ENCODE assay signal across 1 cellular context in genomic region chr22:47678667-47679287, GRCh38.
TF ChIP-seq lines count a peak whose summit lies in the region.

No MANE protein-coding gene starts in this region.

TF ChIP-seq in WTC11, 78 proteins besides CTCF, POLR2A, EP300 and RAD21 (continued from another document):
- TF ChIP-seq ZNF425 (CRISPR knock-in tag; conservative IDR thresholded peaks at IDR 0.05), result no peak
- TF ChIP-seq ATF6 (CRISPR knock-in tag; IDR thresholded peaks at IDR 0.05), result no peak
- TF ChIP-seq ZNF532 (CRISPR knock-in tag; IDR thresholded peaks at IDR 0.05; ENCODE audit: borderline replicate concordance), result no peak
- no peak for TF ChIP-seq NFATC4 (CRISPR knock-in tag; IDR thresholded peaks at IDR 0.05)
- TF ChIP-seq RORB (CRISPR knock-in tag; IDR thresholded peaks at IDR 0.05), result no peak
- TF ChIP-seq ZNF219 (CRISPR knock-in tag; IDR thresholded peaks at IDR 0.05; ENCODE audit: borderline replicate concordance), result no peak
- no peak for TF ChIP-seq PRRX2 (CRISPR knock-in tag; IDR thresholded peaks at IDR 0.05)
- TF ChIP-seq IRF2 (CRISPR knock-in tag; IDR thresholded peaks at IDR 0.05; ENCODE audit: borderline replicate concordance, low read depth), result no peak
